ENCODE assay signal across 14 cellular contexts in the genomic region with DNA sequence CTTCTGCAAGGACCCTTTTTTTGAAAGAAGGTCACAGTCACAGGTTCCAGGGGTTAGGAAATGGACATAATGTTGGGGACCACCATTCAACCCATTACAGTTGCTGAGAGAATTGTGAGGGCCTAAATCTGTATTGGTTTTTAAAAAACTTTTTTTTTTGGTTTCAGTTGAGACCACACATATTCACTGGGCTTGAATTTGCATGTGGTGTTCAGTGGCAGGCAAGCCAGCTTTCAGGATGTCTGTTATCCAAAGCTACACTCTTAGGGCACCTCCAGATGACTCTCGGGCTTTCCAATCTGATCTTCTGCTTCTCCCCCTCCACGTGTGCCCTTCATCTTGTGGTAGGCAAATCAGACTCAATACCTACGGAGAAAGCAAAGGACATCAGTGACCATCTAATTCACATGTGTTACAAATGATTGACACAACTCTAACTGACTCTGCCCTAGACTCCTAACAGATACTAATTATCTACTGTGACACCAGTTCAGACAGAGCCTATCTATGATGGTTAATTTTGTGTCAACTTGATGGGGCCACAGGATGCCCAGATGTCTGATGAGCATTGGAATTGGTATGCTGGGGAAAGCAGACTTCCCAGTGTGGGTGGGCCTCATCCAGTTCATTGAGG.
A peak's percentile ranks its signal among the peaks of the same experiment; 100 is the strongest.
DNase-seq lines count a peak whose midpoint lies in the region; ATAC-seq and TF ChIP-seq lines count a peak whose summit lies in the region.
"Had no signal": no experiment of that assay in that cellular context is flagged by ENCODE, and none has a peak within 500 bp of the region (broad histone marks: within the 10 kb centered on the region; RNA-seq: fewer than 3 reads in every experiment).

No MANE protein-coding gene starts in this region.

- H3K36me3 ChIP-seq in testis (ENCODE audit: low read depth, missing control alignments) = no peaks in the 10 kb centered on the region
- H3K36me3 ChIP-seq: brain microvascular endothelial cell, tibial nerve had no signal

- 88 to 90% methylated on average over 3 of the region's 3 CpGs for WGBS in testis, 2 donors

- H3K27me3 ChIP-seq in testis = no peaks in the 10 kb centered on the region
- H3K27me3 ChIP-seq: brain microvascular endothelial cell, tibial nerve had no signal

- H3K9me3 Mint-ChIP-seq in activated T-helper 17 cell treated with anti-CD3 and anti-CD28 coated beads, Interleukin-2, amount 50 U/mL, for 72 hours = no peaks in the 10 kb centered on the region

- H3K4me1 ChIP-seq in testis = peaks cover 7% of the 10 kb centered on the region

- no peaks in the 10 kb centered on the region for H3K9me3 ChIP-seq in testis
- H3K9me3 ChIP-seq: tibial nerve had no signal

- no peak overlapping the region for H3K27ac Mint-ChIP-seq in activated T-helper 17 cell treated with anti-CD3 and anti-CD28 coated beads, Interleukin-2, amount 50 U/mL, for 72 hours
- H3K27ac Mint-ChIP-seq: activated T-cell treated with anti-CD3 and anti-CD28 coated beads, Interleukin-2, amount 50 U/mL, for 72 hours had no signal

- peak; percentile 96 for ATAC-seq in GM18498 (IDR thresholded peaks at IDR 0.05; ENCODE audit: unreplicated experiment)
- ATAC-seq in GM19395 (IDR thresholded peaks at IDR 0.05; ENCODE audit: unreplicated experiment) = peak; percentile 92
- ATAC-seq in HG02623 (IDR thresholded peaks at IDR 0.05; ENCODE audit: unreplicated experiment) = peak; percentile 96
- peak; percentile 88 for ATAC-seq in HG03354 (IDR thresholded peaks at IDR 0.05; ENCODE audit: poor library complexity, severe bottlenecking, unreplicated experiment)
- no peak for ATAC-seq in activated T-helper 17 cell treated with anti-CD3 and anti-CD28 coated beads, Interleukin-2, amount 50 U/mL, for 72 hours (replicated peaks)
- ATAC-seq: activated T-cell treated with anti-CD3 and anti-CD28 coated beads, Interleukin-2, amount 50 U/mL, for 72 hours had no signal

- TF ChIP-seq CTCF in testis (IDR thresholded peaks at IDR 0.05) = no peak

- intact Hi-C loops in testis (cut with DNase I; ENCODE audit: low total_unique reads) = no loop called here

- H3K27me3 Mint-ChIP-seq in activated T-helper 17 cell treated with anti-CD3 and anti-CD28 coated beads, Interleukin-2, amount 50 U/mL, for 72 hours = no peaks in the 10 kb centered on the region

- H3K4me3 ChIP-seq in testis = no peak overlapping the region
- H3K4me3 ChIP-seq: tibial nerve had no signal

- no peaks in the 10 kb centered on the region for H3K4me1 Mint-ChIP-seq in activated T-helper 17 cell treated with anti-CD3 and anti-CD28 coated beads, Interleukin-2, amount 50 U/mL, for 72 hours

- no peaks in the 10 kb centered on the region for H3K36me3 Mint-ChIP-seq in activated T-helper 17 cell treated with anti-CD3 and anti-CD28 coated beads, Interleukin-2, amount 50 U/mL, for 72 hours (ENCODE audit: low read depth)

- H3K4me3 Mint-ChIP-seq in activated T-helper 17 cell treated with anti-CD3 and anti-CD28 coated beads, Interleukin-2, amount 50 U/mL, for 72 hours = no peak overlapping the region
- H3K4me3 Mint-ChIP-seq: activated T-cell treated with anti-CD3 and anti-CD28 coated beads, Interleukin-2, amount 50 U/mL, for 72 hours had no signal

- DNase-seq in testis (no peak), islet precursor cell (no peak)
- no peak for DNase-seq in activated naive CD4-positive, alpha-beta T cell treated with Interleukin-2 at 50 U/mL for 16 hours
- DNase-seq: activated CD4-positive, alpha-beta T cell treated with anti-CD3 and anti-CD28 coated beads for 1 hour; activated T-cell treated with anti-CD3 and anti-CD28 coated beads, Interleukin-2, amount 50 U/mL, for 72 hours; brain microvascular endothelial cell; NCI-H1092 treated with DMSO at 0.1 percent for 48 hours; NCI-H82 had no signal

- no peak for TF ChIP-seq POLR2A in testis (IDR thresholded peaks at IDR 0.05)

- no peak overlapping the region for H3K27ac ChIP-seq in testis
- H3K27ac ChIP-seq: brain microvascular endothelial cell, tibial nerve had no signal
